Comparison of ENCODE assay signal across 2 cellular contexts in the genomic region with DNA sequence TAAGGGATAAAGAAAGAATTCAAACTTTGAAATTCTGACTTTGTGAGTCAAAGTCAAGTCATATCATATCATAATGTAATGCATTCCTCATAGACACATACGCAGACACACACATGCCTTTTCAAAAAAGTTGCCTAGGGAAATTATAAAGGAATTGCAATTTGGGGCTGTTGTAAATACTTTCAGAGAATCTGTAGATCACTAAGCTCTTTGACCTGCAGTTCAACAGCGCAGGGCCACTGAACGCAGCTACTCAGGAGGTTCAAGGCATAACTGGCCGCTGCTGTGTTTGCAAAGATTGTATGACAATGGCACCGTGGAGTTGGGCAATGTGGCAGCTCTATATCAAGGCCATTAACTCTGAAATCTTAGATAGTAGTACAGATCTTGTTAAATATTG.
A peak's percentile ranks its signal among the peaks of the same experiment; 100 is the strongest.
TF ChIP-seq lines count a peak whose summit lies in the region.

No MANE protein-coding gene starts in this region.

TF ChIP-seq in IMR-90, 13 proteins besides CTCF, POLR2A, EP300 and RAD21 (continued from another document):
- TF ChIP-seq, protein P1, sequence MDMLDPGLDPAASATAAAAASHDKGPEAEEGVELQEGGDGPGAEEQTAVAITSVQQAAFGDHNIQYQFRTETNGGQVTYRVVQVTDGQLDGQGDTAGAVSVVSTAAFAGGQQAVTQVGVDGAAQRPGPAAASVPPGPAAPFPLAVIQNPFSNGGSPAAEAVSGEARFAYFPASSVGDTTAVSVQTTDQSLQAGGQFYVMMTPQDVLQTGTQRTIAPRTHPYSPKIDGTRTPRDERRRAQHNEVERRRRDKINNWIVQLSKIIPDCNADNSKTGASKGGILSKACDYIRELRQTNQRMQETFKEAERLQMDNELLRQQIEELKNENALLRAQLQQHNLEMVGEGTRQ (IDR thresholded peaks at IDR 0.05; ENCODE audit: low read depth, low read length): no peak
TF ChIP-seq in IMR-90: peak in this region for 0.

TF ChIP-seq in liver, 16 proteins besides CTCF, POLR2A, EP300 and RAD21 (continued from another document):
- TF ChIP-seq YY1 (IDR thresholded peaks at IDR 0.05): peak; percentile 60
- no peak for TF ChIP-seq EGR1 (IDR thresholded peaks at IDR 0.05; ENCODE audit: low read depth in 2 of 2)
- TF ChIP-seq SP1 (IDR thresholded peaks at IDR 0.05): peak; percentile 74
- TF ChIP-seq, protein P2, sequence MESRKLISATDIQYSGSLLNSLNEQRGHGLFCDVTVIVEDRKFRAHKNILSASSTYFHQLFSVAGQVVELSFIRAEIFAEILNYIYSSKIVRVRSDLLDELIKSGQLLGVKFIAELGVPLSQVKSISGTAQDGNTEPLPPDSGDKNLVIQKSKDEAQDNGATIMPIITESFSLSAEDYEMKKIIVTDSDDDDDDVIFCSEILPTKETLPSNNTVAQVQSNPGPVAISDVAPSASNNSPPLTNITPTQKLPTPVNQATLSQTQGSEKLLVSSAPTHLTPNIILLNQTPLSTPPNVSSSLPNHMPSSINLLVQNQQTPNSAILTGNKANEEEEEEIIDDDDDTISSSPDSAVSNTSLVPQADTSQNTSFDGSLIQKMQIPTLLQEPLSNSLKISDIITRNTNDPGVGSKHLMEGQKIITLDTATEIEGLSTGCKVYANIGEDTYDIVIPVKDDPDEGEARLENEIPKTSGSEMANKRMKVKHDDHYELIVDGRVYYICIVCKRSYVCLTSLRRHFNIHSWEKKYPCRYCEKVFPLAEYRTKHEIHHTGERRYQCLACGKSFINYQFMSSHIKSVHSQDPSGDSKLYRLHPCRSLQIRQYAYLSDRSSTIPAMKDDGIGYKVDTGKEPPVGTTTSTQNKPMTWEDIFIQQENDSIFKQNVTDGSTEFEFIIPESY (IDR thresholded peaks at IDR 0.05): no peak
- TF ChIP-seq RXRA (IDR thresholded peaks at IDR 0.05): peak; percentile 71 to 94
- peak; percentile 77 for TF ChIP-seq HNF4G (IDR thresholded peaks at IDR 0.05)
- peak in 1 of 2 donors; percentile 29 for TF ChIP-seq JUND (IDR thresholded peaks at IDR 0.05)
- TF ChIP-seq FOXA2 (IDR thresholded peaks at IDR 0.05): no peak
- no peak for TF ChIP-seq TAF1 (conservative IDR thresholded peaks at IDR 0.05)
